Comparison of ENCODE assay signal across 21 cellular contexts in the genomic region with DNA sequence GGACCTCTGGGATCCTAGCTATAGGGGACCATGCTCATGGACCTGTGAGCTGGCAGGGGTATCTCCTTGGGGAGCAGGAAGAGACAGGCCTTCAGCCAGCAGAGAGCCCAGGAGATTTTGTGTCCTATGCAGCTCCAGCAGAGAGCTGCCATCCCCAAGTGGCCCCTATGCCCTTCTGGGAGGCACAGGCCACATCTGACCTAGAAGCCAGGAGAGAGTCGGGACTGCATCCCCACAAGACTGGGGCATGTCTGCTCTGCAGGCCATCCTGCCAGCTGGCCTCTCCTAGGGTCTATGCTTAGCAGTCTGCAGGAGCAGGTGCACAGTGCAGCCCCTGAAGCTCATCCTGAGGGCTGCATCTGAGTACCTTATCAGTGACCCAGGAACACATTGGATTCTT.
"Had no signal": no experiment of that assay in that cellular context is flagged by ENCODE, and none has a peak within 500 bp of the region (broad histone marks: within the 10 kb centered on the region; RNA-seq: fewer than 3 reads in every experiment).

No MANE protein-coding gene starts in this region.

- ATAC-seq: foreskin keratinocyte, gastroesophageal sphincter, heart left ventricle, left cardiac atrium, left lung, left ventricle myocardium superior, mucosa of descending colon had no signal

- H3K9me3 ChIP-seq: colonic mucosa had no signal

- H3K36me3 Mint-ChIP-seq: mesothelial cell of epicardium, naive B cell had no signal

- H3K27me3 Mint-ChIP-seq: dendritic cell treated with granulocyte-macrophage colony-stimulating factor and Interleukin-4, amounts not matched to agents 40 ng/mL and 50 ng/mL, for 4 days; naive B cell had no signal

- H2AFZ ChIP-seq: hepatocyte had no signal

- H3K4me1 ChIP-seq: colonic mucosa, esophagus muscularis mucosa, foreskin keratinocyte, gastroesophageal sphincter, heart left ventricle, left lung, lower lobe of right lung had no signal

- H3K36me3 ChIP-seq: colonic mucosa, esophagus muscularis mucosa, gastroesophageal sphincter, heart left ventricle, left lung, lower lobe of right lung had no signal

- DNase-seq: colonic mucosa; cortex of kidney; effector CD4-positive, alpha-beta T cell; effector memory CD4-positive, alpha-beta T cell; foreskin keratinocyte; heart left ventricle; hypothalamus; immature natural killer cell; islet precursor cell; left cardiac atrium; left ventricle myocardium superior; lower lobe of right lung; mesenchymal stem cell; mucosa of descending colon; naive B cell had no signal

- H3K4me3 ChIP-seq: colonic mucosa, esophagus muscularis mucosa, gastroesophageal sphincter, heart left ventricle, hepatocyte, left lung, lower lobe of right lung, mucosa of descending colon had no signal

- H3K27ac ChIP-seq: colonic mucosa, esophagus muscularis mucosa, foreskin keratinocyte, gastroesophageal sphincter, heart left ventricle, hepatocyte, left lung, lower lobe of right lung had no signal

- H3K4me1 Mint-ChIP-seq: immature natural killer cell, mesothelial cell of epicardium, naive B cell had no signal

- H3K4me3 Mint-ChIP-seq: dendritic cell treated with granulocyte-macrophage colony-stimulating factor and Interleukin-4, amounts not matched to agents 40 ng/mL and 50 ng/mL, for 4 days; immature natural killer cell; mesothelial cell of epicardium; naive B cell had no signal

- H3K4me2 ChIP-seq: hepatocyte had no signal

- H3K27ac Mint-ChIP-seq: dendritic cell treated with granulocyte-macrophage colony-stimulating factor and Interleukin-4, amounts not matched to agents 40 ng/mL and 50 ng/mL, for 4 days; immature natural killer cell; mesothelial cell of epicardium; naive B cell had no signal

- H3K27me3 ChIP-seq: colonic mucosa, esophagus muscularis mucosa, foreskin keratinocyte, gastroesophageal sphincter, heart left ventricle, hepatocyte, left lung had no signal
